In genomic region chr12:64610092-64610659, GRCh38 we compare ENCODE assay signal across 8 cellular contexts. TPM values are rescaled to one million over a fixed set of nuclear protein-coding genes. Genes with fewer than 3 reads are reported as not detected.
DNase-seq lines count a peak whose midpoint lies in the region; ATAC-seq and TF ChIP-seq lines count a peak whose summit lies in the region.

RASSF3 (plus strand) TSS chr12:64610495; CDS start chr12:64610633, 138 bp downstream.

- peaks cover 43% of the 10 kb centered on the region for H3K4me1 ChIP-seq in CD4-positive, CD25-positive, alpha-beta regulatory T cell (ENCODE audit: control insufficient read depth, insufficient read depth, low read length, poor library complexity, severe bottlenecking)
- H3K4me1 ChIP-seq in neural progenitor cell (peaks cover 11% of the 10 kb centered on the region), testis (peaks cover 4% of the 10 kb centered on the region)

- H3K36me3 Mint-ChIP-seq in CD4-positive, CD25-positive, alpha-beta regulatory T cell: peaks cover 23% of the 10 kb centered on the region
- H3K36me3 Mint-ChIP-seq in activated T-helper 2 cell treated with anti-CD3 and anti-CD28 coated beads, Interferon-gamma antibody, Interleukin-2, Interleukin-4, amounts not matched to agents 10 μg/mL and 5 μg/mL and 100 μg/mL, durations not matched to agents 14 hours and 24 hours and 36 hours (ENCODE audit: low read depth): peaks cover 21% of the 10 kb centered on the region
- peaks cover 8% of the 10 kb centered on the region for H3K36me3 Mint-ChIP-seq in neural progenitor cell

- no peaks in the 10 kb centered on the region for H3K9me3 ChIP-seq in CD4-positive, CD25-positive, alpha-beta regulatory T cell (ENCODE audit: control insufficient read depth in 2 of 2, low read length in 2 of 2)
- no peaks in the 10 kb centered on the region for H3K9me3 ChIP-seq in neural progenitor cell (ENCODE audit: low read depth)
- H3K9me3 ChIP-seq in testis: no peaks in the 10 kb centered on the region

- peaks cover 21% of the 10 kb centered on the region for H4K20me1 ChIP-seq in neural progenitor cell (ENCODE audit: low read depth)

- CTCF ChIA-PET in RWPE1 (lab: Yijun Ruan, JAX): interaction anchor here (0.6 kb wide), 2 partner anchors 14 to 20 kb away, joined by 3 to 4 read pairs; no protein-coding TSS in a partner anchor

- peak; percentile 48 to 53 for ATAC-seq in CD4-positive, CD25-positive, alpha-beta regulatory T cell (ENCODE audit: low read depth in 2 of 2)
- ATAC-seq in GM19351 (IDR thresholded peaks at IDR 0.05; ENCODE audit: unreplicated experiment): peak; percentile 48
- peak; percentile 35 for ATAC-seq in HG03469 (IDR thresholded peaks at IDR 0.05; ENCODE audit: unreplicated experiment)

- H3K4me2 ChIP-seq in neural progenitor cell: peak within 1 kb of the TSS; percentile 97

- H3K27ac Mint-ChIP-seq in CD4-positive, CD25-positive, alpha-beta regulatory T cell: peak within 1 kb of the TSS; percentile 90 to 99 (median 98)
- peak within 1 kb of the TSS; percentile 87 for H3K27ac Mint-ChIP-seq in activated T-helper 2 cell treated with anti-CD3 and anti-CD28 coated beads, Interferon-gamma antibody, Interleukin-2, Interleukin-4, amounts not matched to agents 10 μg/mL and 5 μg/mL and 100 μg/mL, durations not matched to agents 14 hours and 24 hours and 36 hours
- peak within 1 kb of the TSS; percentile 94 for H3K27ac Mint-ChIP-seq in neural progenitor cell

- WGBS in testis, 2 donors: 0% methylated on average over 21 to 58 of the region's 76 CpGs

- peak within 1 kb of the TSS; percentile 97 to 99 (median 99) for H3K4me3 Mint-ChIP-seq in CD4-positive, CD25-positive, alpha-beta regulatory T cell
- H3K4me3 Mint-ChIP-seq in activated T-helper 2 cell treated with anti-CD3 and anti-CD28 coated beads, Interferon-gamma antibody, Interleukin-2, Interleukin-4, amounts not matched to agents 10 μg/mL and 5 μg/mL and 100 μg/mL, durations not matched to agents 14 hours and 24 hours and 36 hours (ENCODE audit: low read depth): peak within 1 kb of the TSS; percentile 92
- H3K4me3 Mint-ChIP-seq in neural progenitor cell: peak within 1 kb of the TSS; percentile 97

- H3K27ac ChIP-seq in CD4-positive, CD25-positive, alpha-beta regulatory T cell (ENCODE audit: insufficient read depth, low read length, poor library complexity, severe bottlenecking): peak within 1 kb of the TSS; percentile 85
- H3K27ac ChIP-seq in RWPE1 (peak within 1 kb of the TSS; percentile 96), neural progenitor cell (peak within 1 kb of the TSS; percentile 93), testis (peak within 1 kb of the TSS; percentile 61 to 88)

- no peak for TF ChIP-seq POLR2A in testis (IDR thresholded peaks at IDR 0.05)

- peaks cover 16 to 48% (median 30%) of the 10 kb centered on the region in 4 donors for H3K4me1 Mint-ChIP-seq in CD4-positive, CD25-positive, alpha-beta regulatory T cell
- H3K4me1 Mint-ChIP-seq in activated T-helper 2 cell treated with anti-CD3 and anti-CD28 coated beads, Interferon-gamma antibody, Interleukin-2, Interleukin-4, amounts not matched to agents 10 μg/mL and 5 μg/mL and 100 μg/mL, durations not matched to agents 14 hours and 24 hours and 36 hours (ENCODE audit: low read depth): peaks cover 29% of the 10 kb centered on the region
- peaks cover 28% of the 10 kb centered on the region for H3K4me1 Mint-ChIP-seq in neural progenitor cell

- peak within 1 kb of the TSS; percentile 93 for H2AFZ ChIP-seq in neural progenitor cell (replicated peaks)

- H3K9me3 Mint-ChIP-seq in CD4-positive, CD25-positive, alpha-beta regulatory T cell: peaks cover 0 to 1% (median 0%) of the 10 kb centered on the region in 7 donors
- H3K9me3 Mint-ChIP-seq in activated T-helper 2 cell treated with anti-CD3 and anti-CD28 coated beads, Interferon-gamma antibody, Interleukin-2, Interleukin-4, amounts not matched to agents 10 μg/mL and 5 μg/mL and 100 μg/mL, durations not matched to agents 14 hours and 24 hours and 36 hours: no peaks in the 10 kb centered on the region
- H3K9me3 Mint-ChIP-seq in neural progenitor cell: no peaks in the 10 kb centered on the region

- peaks cover 12% of the 10 kb centered on the region for H3K36me3 ChIP-seq in CD4-positive, CD25-positive, alpha-beta regulatory T cell (ENCODE audit: control insufficient read depth, insufficient read depth, low read length)
- H3K36me3 ChIP-seq in neural progenitor cell: no peaks in the 10 kb centered on the region
- no peaks in the 10 kb centered on the region for H3K36me3 ChIP-seq in testis (ENCODE audit: low read depth, missing control alignments)

- H3K4me3 ChIP-seq in CD4-positive, CD25-positive, alpha-beta regulatory T cell (ENCODE audit: low read depth, low read length): peak within 1 kb of the TSS; percentile 99
- peak within 1 kb of the TSS; percentile 84 for H3K4me3 ChIP-seq in fibroblast of the aortic adventitia (ENCODE audit: low read depth, low read length)
- H3K4me3 ChIP-seq in neural progenitor cell: peak within 1 kb of the TSS; percentile 98
- peak within 1 kb of the TSS; percentile 81 to 84 for H3K4me3 ChIP-seq in testis

- peaks cover 46% of the 10 kb centered on the region for H3K79me2 ChIP-seq in neural progenitor cell (ENCODE audit: low read depth)

- POLR2A ChIA-PET in RWPE1 (lab: Yijun Ruan, JAX; ENCODE audit: low non-redundant PET): interaction anchor here (0.6 kb wide), 1 partner anchor 32 kb away, joined by 3 read pairs; no protein-coding TSS in a partner anchor

- no peaks in the 10 kb centered on the region for H3K27me3 ChIP-seq in CD4-positive, CD25-positive, alpha-beta regulatory T cell (ENCODE audit: control insufficient read depth, insufficient read depth, low read length)
- H3K27me3 ChIP-seq in neural progenitor cell (no peaks in the 10 kb centered on the region), testis (no peaks in the 10 kb centered on the region)

- H3K27me3 Mint-ChIP-seq in CD4-positive, CD25-positive, alpha-beta regulatory T cell: no peaks in the 10 kb centered on the region
- no peaks in the 10 kb centered on the region for H3K27me3 Mint-ChIP-seq in activated T-helper 2 cell treated with anti-CD3 and anti-CD28 coated beads, Interferon-gamma antibody, Interleukin-2, Interleukin-4, amounts not matched to agents 10 μg/mL and 5 μg/mL and 100 μg/mL, durations not matched to agents 14 hours and 24 hours and 36 hours (ENCODE audit: low read depth)
- peaks cover 7% of the 10 kb centered on the region for H3K27me3 Mint-ChIP-seq in neural progenitor cell (ENCODE audit: insufficient read depth, low read depth)

- no peak for TF ChIP-seq CTCF in RWPE1 (conservative IDR thresholded peaks at IDR 0.05; ENCODE audit: low read depth)
- TF ChIP-seq CTCF in fibroblast of the aortic adventitia (IDR thresholded peaks at IDR 0.05; ENCODE audit: insufficient read depth, low read length): no peak
- no peak for TF ChIP-seq CTCF in neural progenitor cell (IDR thresholded peaks at IDR 0.05)
- no peak for TF ChIP-seq CTCF in testis (IDR thresholded peaks at IDR 0.05)

- H3F3A ChIP-seq in neural progenitor cell (ENCODE audit: low read depth): peaks cover 39% of the 10 kb centered on the region

- intact Hi-C loops in activated T-helper 2 cell treated with anti-CD3 and anti-CD28 coated beads, Interferon-gamma antibody, Interleukin-2, Interleukin-4, amounts not matched to agents 10 μg/mL and 5 μg/mL and 100 μg/mL, durations not matched to agents 14 hours and 24 hours and 36 hours (cut with micrococcal nuclease): loop anchor here (1.0 to 5.0 kb wide), 5 partner anchors 75 to 1692 kb away; partner anchors contain the start of genes GNS, HELB, LEMD3 and TBK1
- intact Hi-C loops in testis (cut with DNase I; ENCODE audit: low total_unique reads): no loop called here

- DNase-seq in CD4-positive, CD25-positive, alpha-beta regulatory T cell: peak; percentile 70 to 90 (median 80)
- DNase-seq in RWPE1 (ENCODE audit: low spot score): peak; percentile 66
- DNase-seq in activated T-helper 2 cell treated with anti-CD3 and anti-CD28 coated beads, Interferon-gamma antibody, Interleukin-2, Interleukin-4, amounts not matched to agents 10 μg/mL and 5 μg/mL and 100 μg/mL, durations not matched to agents 14 hours and 24 hours and 36 hours (ENCODE audit: low spot score): peak; percentile 76
- peak; percentile 44 for DNase-seq in fibroblast of the aortic adventitia (ENCODE audit: low read depth)
- peak; percentile 90 for DNase-seq in neural progenitor cell (ENCODE audit: low spot score)
- DNase-seq in testis: peak; percentile 57

- H3K9ac ChIP-seq in neural progenitor cell: peak within 1 kb of the TSS; percentile 21

RNA-seq across cellular contexts. Expression of gene RASSF3, which starts in this region (rescaled TPM):
- 158 TPM for total RNA-seq in CD4-positive, CD25-positive, alpha-beta regulatory T cell
- polyA plus RNA-seq in CD4-positive, CD25-positive, alpha-beta regulatory T cell: 10 to 100 TPM in 2 of 4 donors, 1 to 10 TPM in 2; 5.5 to 12.8 (median 8.0) TPM
- 35.7 and 35.8 TPM in 2 replicates for total RNA-seq in activated T-helper 2 cell treated with anti-CD3 and anti-CD28 coated beads, Interferon-gamma antibody, Interleukin-2, Interleukin-4, amounts not matched to agents 10 μg/mL and 5 μg/mL and 100 μg/mL, durations not matched to agents 14 hours and 24 hours and 36 hours
- total RNA-seq in fibroblast of the aortic adventitia (ENCODE audit: low replicate concordance): 7.7 and 13.6 TPM in 2 replicates
- 11.8 and 14.5 TPM in 2 replicates for total RNA-seq in neural progenitor cell (ENCODE audit: low replicate concordance)
- 10 to 100 TPM; 20.3 to 26.4 TPM for total RNA-seq in testis
- 27.5 TPM for polyA plus RNA-seq in testis (ENCODE audit: insufficient read depth, low read depth, low replicate concordance)

Comparison
In these comparisons a context has a peak if more than half of its experiments do, and no peak if none do; other contexts are left out.
1. Peak in every context shown above with its lines: DNase-seq, ATAC-seq, H3K4me3 ChIP-seq and H3K27ac ChIP-seq.